9 cellular contexts compared by ENCODE assay signal in the genomic region with DNA sequence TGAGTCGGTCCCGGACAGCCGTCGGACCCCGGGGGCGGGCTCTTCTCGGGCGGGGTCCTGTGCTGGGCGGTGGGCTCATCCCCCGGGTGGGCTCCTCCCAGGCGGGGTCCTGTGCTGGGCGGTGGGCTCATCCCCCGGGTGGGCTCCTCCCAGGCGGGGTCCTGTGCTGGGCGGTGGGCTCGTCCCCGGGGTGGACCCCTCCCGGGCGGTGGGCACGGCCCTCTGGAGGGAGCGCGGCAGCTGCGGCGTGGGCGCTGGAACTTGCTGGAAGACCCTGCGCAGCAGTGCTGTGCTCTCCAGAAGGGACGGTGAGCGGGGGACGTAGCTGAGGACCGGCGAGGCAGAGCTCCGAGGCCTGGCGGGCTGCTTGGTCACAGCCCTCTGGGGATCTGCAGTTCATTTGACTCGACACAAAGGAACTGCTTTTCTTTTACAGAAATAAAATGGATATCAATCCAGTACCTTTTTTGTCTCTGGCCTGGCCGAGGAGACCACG. TPM values are rescaled to one million over a fixed set of nuclear protein-coding genes. Genes with fewer than 3 reads are reported as not detected.
DNase-seq lines count a peak whose midpoint lies in the region; ATAC-seq, FAIRE-seq and TF ChIP-seq lines count a peak whose summit lies in the region.
"Had no signal": no experiment of that assay in that cellular context is flagged by ENCODE, and none has a peak within 500 bp of the region (broad histone marks: within the 10 kb centered on the region; RNA-seq: fewer than 3 reads in every experiment).

No MANE protein-coding gene starts in this region.

- peaks cover 22% of the 10 kb centered on the region for H3K79me2 ChIP-seq in ACC112 (ENCODE audit: control insufficient read depth, insufficient read depth, low read length, unreplicated experiment)

- DNase-seq in HEK293T (ENCODE audit: extremely low spot score) (peak; percentile 50), astrocyte of the spinal cord (ENCODE audit: low read depth, low spot score) (peak; percentile 22), kidney (no peak), epidermal melanocyte (ENCODE audit: insufficient read length, low spot score) (no peak), NCI-H1694 treated with DMSO at 0.1 percent for 48 hours (lab: John Stamatoyannopoulos, UW) (no peak)
- DNase-seq in stimulated activated naive CD8-positive, alpha-beta T cell treated with anti-CD3 and anti-CD28 coated beads, Interleukin-15, amount 100 ng/mL, for 72 hours, result no peak

- H3K9ac ChIP-seq in kidney (ENCODE audit: low read length in 2 of 2), result no peak overlapping the region

- in situ Hi-C loops in astrocyte of the spinal cord (cut with HindIII; ENCODE audit: low sequenced_read_pairs), result no loop called here

- peak overlapping the region; percentile 56 to 69 for H3K4me3 Mint-ChIP-seq in stimulated activated naive CD8-positive, alpha-beta T cell treated with anti-CD3 and anti-CD28 coated beads, Interleukin-15, amount 100 ng/mL, for 72 hours

- H3K27me3 Mint-ChIP-seq in stimulated activated naive CD8-positive, alpha-beta T cell treated with anti-CD3 and anti-CD28 coated beads, Interleukin-15, amount 100 ng/mL, for 72 hours, result peaks cover 33% of the 10 kb centered on the region

- peaks cover 33% of the 10 kb centered on the region for H3K27me3 ChIP-seq in ACC112 (ENCODE audit: insufficient read depth, low read length)

- peak overlapping the region; percentile 94 for H3K4me3 ChIP-seq in ACC112 (ENCODE audit: low read depth, low read length)
- peak overlapping the region; percentile 78 for H3K4me3 ChIP-seq in astrocyte of the spinal cord (ENCODE audit: low read depth, low read length)
- H3K4me3 ChIP-seq in kidney (ENCODE audit: low read length in 2 of 2), result peak overlapping the region; percentile 29 to 63

- H3K9me3 ChIP-seq in kidney (ENCODE audit: control insufficient read depth in 1 of 2, low read length in 2 of 2), result no peaks in the 10 kb centered on the region

- FAIRE-seq in kidney (lab: Jason Lieb, UNC), result no peak

- H3K27ac ChIP-seq in ACC112 (ENCODE audit: low read depth, low read length) (no peak overlapping the region), kidney (ENCODE audit: low read depth in 2 of 2, low read length in 2 of 2) (peak overlapping the region; percentile 27 to 87)

- ATAC-seq in stimulated activated naive CD8-positive, alpha-beta T cell treated with anti-CD3 and anti-CD28 coated beads, Interleukin-15, amount 100 ng/mL, for 72 hours, result peak; percentile 57
- ATAC-seq in HG03432 (IDR thresholded peaks at IDR 0.05; ENCODE audit: unreplicated experiment), result no peak

- no peaks in the 10 kb centered on the region for H3K9me3 Mint-ChIP-seq in stimulated activated naive CD8-positive, alpha-beta T cell treated with anti-CD3 and anti-CD28 coated beads, Interleukin-15, amount 100 ng/mL, for 72 hours
- H3K9me3 Mint-ChIP-seq: dendritic cell treated with granulocyte-macrophage colony-stimulating factor and Interleukin-4, amounts not matched to agents 40 ng/mL and 50 ng/mL, for 4 days had no signal

- TF ChIP-seq CTCF in astrocyte of the spinal cord (IDR thresholded peaks at IDR 0.05; ENCODE audit: low read depth, low read length), result no peak
- no peak for TF ChIP-seq CTCF in kidney (IDR thresholded peaks at IDR 0.05; ENCODE audit: borderline replicate concordance, extremely low read depth, insufficient read depth)

- CTCF ChIA-PET in HEK293T (lab: Yijun Ruan, JAX), result interaction anchor here (0.9 kb wide), 1 partner anchor 15 kb away, joined by 3 read pairs; no protein-coding TSS in a partner anchor

- peak overlapping the region; percentile 98 for H2AFZ ChIP-seq in ACC112 (ENCODE audit: low read length, unreplicated experiment)

- H3K4me1 ChIP-seq in ACC112 (ENCODE audit: control insufficient read depth, insufficient read depth, low read length, unreplicated experiment) (peaks cover 6% of the 10 kb centered on the region), kidney (ENCODE audit: control insufficient read depth in 1 of 2, insufficient read depth in 1 of 2, low read depth in 1 of 2, low read length in 2 of 2) (no peaks in the 10 kb centered on the region)

- intact Hi-C loops in kidney (cut with DNase I), result no loop called here

- POLR2A ChIA-PET in HEK293T (lab: Yijun Ruan, JAX), result no interaction called here

- H3K27ac Mint-ChIP-seq in stimulated activated naive CD8-positive, alpha-beta T cell treated with anti-CD3 and anti-CD28 coated beads, Interleukin-15, amount 100 ng/mL, for 72 hours, result no peak overlapping the region
- H3K27ac Mint-ChIP-seq: dendritic cell treated with granulocyte-macrophage colony-stimulating factor and Interleukin-4, amounts not matched to agents 40 ng/mL and 50 ng/mL, for 4 days had no signal

- H3K36me3 ChIP-seq in ACC112 (ENCODE audit: insufficient read depth, low read length) (no peaks in the 10 kb centered on the region), kidney (ENCODE audit: control insufficient read depth in 1 of 2, insufficient read depth in 2 of 2, low read length in 2 of 2) (no peaks in the 10 kb centered on the region)

- peaks cover 45% of the 10 kb centered on the region for H3K4me1 Mint-ChIP-seq in stimulated activated naive CD8-positive, alpha-beta T cell treated with anti-CD3 and anti-CD28 coated beads, Interleukin-15, amount 100 ng/mL, for 72 hours

TF ChIP-seq in HEK293T, 16 proteins besides CTCF, POLR2A, EP300 and RAD21:
- TF ChIP-seq FOXA1 (IDR thresholded peaks at IDR 0.05) (no peak), SUZ12 (IDR thresholded peaks at IDR 0.05) (no peak), SP1 (IDR thresholded peaks at IDR 0.05) (no peak), CTBP1 (IDR thresholded peaks at IDR 0.05; ENCODE audit: borderline replicate concordance) (no peak), BHLHE40 (IDR thresholded peaks at IDR 0.05; ENCODE audit: borderline replicate concordance) (no peak), ZNF384 (IDR thresholded peaks at IDR 0.05) (no peak), HDGF (IDR thresholded peaks at IDR 0.05; ENCODE audit: borderline replicate concordance) (no peak), NFRKB (IDR thresholded peaks at IDR 0.05) (no peak), LEF1 (IDR thresholded peaks at IDR 0.05; ENCODE audit: borderline replicate concordance) (no peak)

RNA-seq across cellular contexts. Expression of gene JAM3, which starts 0.6 kb away (rescaled TPM):
- total RNA-seq in kidney, result 19.5 TPM
- 13.3 TPM for polyA plus RNA-seq in kidney (ENCODE audit: insufficient read depth, low read depth, low replicate concordance)

Comparison
In these comparisons a context has a peak if more than half of its experiments do, and no peak if none do; other contexts are left out.
1. DNase-seq: peak in HEK293T (single experiment) and astrocyte of the spinal cord (single experiment); none in kidney (single experiment), stimulated activated naive CD8-positive, alpha-beta T cell treated with anti-CD3 and anti-CD28 coated beads, Interleukin-15, amount 100 ng/mL, for 72 hours (0 of 2), epidermal melanocyte (single experiment) and NCI-H1694 treated with DMSO at 0.1 percent for 48 hours (single experiment).
2. Peak in every context shown above with its lines, with median percentiles within 50 percentile points of each other: H3K4me3 ChIP-seq.